Comparison of ENCODE assay signal across 18 cellular contexts in the genomic region with DNA sequence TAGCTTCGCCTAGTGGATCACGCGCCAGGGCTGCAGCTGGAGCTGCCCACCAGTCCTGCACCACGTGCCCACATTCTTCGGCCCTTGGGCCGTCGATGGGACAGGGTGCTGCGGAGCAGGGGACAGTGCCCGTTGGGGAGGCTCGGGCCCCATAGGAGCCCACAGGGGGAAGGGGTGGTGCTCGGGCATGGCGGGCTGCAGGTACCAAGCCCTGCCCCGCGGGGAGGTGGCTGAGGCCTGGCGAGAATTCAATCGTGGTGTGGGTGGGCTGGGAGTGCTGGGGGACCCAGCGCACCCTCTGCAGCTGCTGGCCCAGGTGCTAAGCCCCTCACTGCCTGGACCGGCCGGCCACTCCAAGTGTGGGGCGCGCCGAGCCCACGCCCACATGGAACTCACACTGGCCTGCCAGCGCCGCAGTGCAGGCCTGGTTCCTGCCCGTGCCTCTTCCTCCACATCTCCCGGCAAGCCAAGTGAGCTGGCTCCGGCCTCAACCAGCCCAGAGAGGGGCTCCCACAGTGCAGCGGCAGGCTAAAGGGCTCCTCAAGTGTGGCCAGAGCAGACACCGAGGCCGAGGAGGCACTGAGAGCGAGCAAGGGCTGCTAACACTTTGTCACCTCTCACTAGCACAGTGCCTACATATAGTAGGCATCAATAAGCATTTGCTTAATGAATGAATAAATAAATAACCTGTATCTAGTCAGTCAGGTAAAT. TPM values are rescaled to one million over a fixed set of nuclear protein-coding genes. Genes with fewer than 3 reads are reported as not detected.
A peak's percentile ranks its signal among the peaks of the same experiment; 100 is the strongest.
DNase-seq lines count a peak whose midpoint lies in the region; ATAC-seq and TF ChIP-seq lines count a peak whose summit lies in the region.
"Had no signal": no experiment of that assay in that cellular context is flagged by ENCODE, and none has a peak within 500 bp of the region (broad histone marks: within the 10 kb centered on the region; RNA-seq: fewer than 3 reads in every experiment).

No MANE protein-coding gene starts in this region.

- no peaks in the 10 kb centered on the region for H3K27me3 ChIP-seq in upper lobe of right lung
- H3K27me3 ChIP-seq: BLaER1 had no signal

- no peak overlapping the region for H3K4me3 ChIP-seq in upper lobe of right lung
- H3K4me3 ChIP-seq: BLaER1, GM23248 had no signal

- DNase-seq in activated CD4-positive, alpha-beta T cell treated with anti-CD3 and anti-CD28 coated beads, Interleukin-2, amount 10 ng/mL, durations not matched to agents 24 days and 14 days = peak; percentile 20
- no peak for DNase-seq in activated CD4-positive, alpha-beta T cell treated with anti-CD3 and anti-CD28 coated beads, Interleukin-2, amount 50 U/mL, for 1 hour
- DNase-seq in stimulated activated naive CD8-positive, alpha-beta T cell treated with anti-CD3 and anti-CD28 coated beads, Interleukin-15, amount 100 ng/mL, for 72 hours = no peak
- no peak for DNase-seq in stimulated activated naive CD8-positive, alpha-beta T cell treated with anti-CD3 and anti-CD28 coated beads, Interleukin-15, Interleukin-2, amounts not matched to agents 100 U/mL and 50 U/mL, for 24 hours
- DNase-seq in upper lobe of right lung = no peak
- DNase-seq in activated T-cell treated with anti-CD3 and anti-CD28 coated beads, Interleukin-2, amount 50 U/mL, for 24 hours = no peak
- DNase-seq: Caco-2; CD4-positive, CD25-positive, alpha-beta regulatory T cell; CD8-positive, alpha-beta T cell; DMS153; DND-41; GM23248; H7; HCEC 1CT had no signal

- H3K4me1 ChIP-seq in upper lobe of right lung = no peaks in the 10 kb centered on the region
- H3K4me1 ChIP-seq: BLaER1, Caco-2 had no signal

- peaks cover 16% of the 10 kb centered on the region for H3K36me3 ChIP-seq in upper lobe of right lung

- H3K9me3 ChIP-seq in upper lobe of right lung = no peaks in the 10 kb centered on the region

- H3K9me3 Mint-ChIP-seq in activated CD4-positive, alpha-beta T cell treated with anti-CD3 and anti-CD28 coated beads, Interleukin-2, amount 10 ng/mL, durations not matched to agents 24 days and 14 days = peaks cover 3% of the 10 kb centered on the region
- no peaks in the 10 kb centered on the region for H3K9me3 Mint-ChIP-seq in stimulated activated naive CD8-positive, alpha-beta T cell treated with anti-CD3 and anti-CD28 coated beads, Interleukin-15, amount 100 ng/mL, for 72 hours
- no peaks in the 10 kb centered on the region for H3K9me3 Mint-ChIP-seq in activated T-cell treated with anti-CD3 and anti-CD28 coated beads, Interleukin-2, amount 50 U/mL, for 24 hours
- H3K9me3 Mint-ChIP-seq: CD4-positive, CD25-positive, alpha-beta regulatory T cell; CD8-positive, alpha-beta T cell had no signal

- peak; percentile 33 for ATAC-seq in stimulated activated naive CD8-positive, alpha-beta T cell treated with anti-CD3 and anti-CD28 coated beads, Interleukin-15, amount 100 ng/mL, for 72 hours
- ATAC-seq in stimulated activated naive CD8-positive, alpha-beta T cell treated with anti-CD3 and anti-CD28 coated beads, Interleukin-15, Interleukin-2, amounts not matched to agents 100 U/mL and 50 U/mL, for 24 hours = no peak
- ATAC-seq in upper lobe of right lung = peak; percentile 42
- ATAC-seq: CD8-positive, alpha-beta T cell had no signal

- no peak overlapping the region for H3K27ac ChIP-seq in upper lobe of right lung
- H3K27ac ChIP-seq: 22Rv1, BLaER1, C4-2B, GM23248 had no signal

- no peak overlapping the region for H3K4me3 Mint-ChIP-seq in activated CD4-positive, alpha-beta T cell treated with anti-CD3 and anti-CD28 coated beads, Interleukin-2, amount 10 ng/mL, durations not matched to agents 24 days and 14 days
- H3K4me3 Mint-ChIP-seq in stimulated activated naive CD8-positive, alpha-beta T cell treated with anti-CD3 and anti-CD28 coated beads, Interleukin-15, amount 100 ng/mL, for 72 hours = no peak overlapping the region
- H3K4me3 Mint-ChIP-seq in activated T-cell treated with anti-CD3 and anti-CD28 coated beads, Interleukin-2, amount 50 U/mL, for 24 hours = no peak overlapping the region
- H3K4me3 Mint-ChIP-seq: B cell; CD8-positive, alpha-beta T cell had no signal

- intact Hi-C loops in activated CD4-positive, alpha-beta T cell treated with anti-CD3 and anti-CD28 coated beads, Interleukin-2, amount 10 ng/mL, durations not matched to agents 24 days and 14 days (cut with micrococcal nuclease) = no loop called here
- intact Hi-C loops in upper lobe of right lung (cut with DNase I) = no loop called here

- TF ChIP-seq CTCF in upper lobe of right lung (IDR thresholded peaks at IDR 0.05) = no peak

- H3K27ac Mint-ChIP-seq in activated CD4-positive, alpha-beta T cell treated with anti-CD3 and anti-CD28 coated beads, Interleukin-2, amount 10 ng/mL, durations not matched to agents 24 days and 14 days = no peak overlapping the region
- H3K27ac Mint-ChIP-seq in stimulated activated naive CD8-positive, alpha-beta T cell treated with anti-CD3 and anti-CD28 coated beads, Interleukin-15, amount 100 ng/mL, for 72 hours = no peak overlapping the region
- H3K27ac Mint-ChIP-seq in activated T-cell treated with anti-CD3 and anti-CD28 coated beads, Interleukin-2, amount 50 U/mL, for 24 hours = no peak overlapping the region
- H3K27ac Mint-ChIP-seq: B cell; CD4-positive, CD25-positive, alpha-beta regulatory T cell; CD8-positive, alpha-beta T cell had no signal

- no peaks in the 10 kb centered on the region for H3K27me3 Mint-ChIP-seq in activated CD4-positive, alpha-beta T cell treated with anti-CD3 and anti-CD28 coated beads, Interleukin-2, amount 10 ng/mL, durations not matched to agents 24 days and 14 days
- H3K27me3 Mint-ChIP-seq in stimulated activated naive CD8-positive, alpha-beta T cell treated with anti-CD3 and anti-CD28 coated beads, Interleukin-15, amount 100 ng/mL, for 72 hours = no peaks in the 10 kb centered on the region
- H3K27me3 Mint-ChIP-seq in activated T-cell treated with anti-CD3 and anti-CD28 coated beads, Interleukin-2, amount 50 U/mL, for 24 hours = no peaks in the 10 kb centered on the region
- H3K27me3 Mint-ChIP-seq: B cell; CD4-positive, CD25-positive, alpha-beta regulatory T cell had no signal

- peaks cover 11% of the 10 kb centered on the region for H3K4me1 Mint-ChIP-seq in activated CD4-positive, alpha-beta T cell treated with anti-CD3 and anti-CD28 coated beads, Interleukin-2, amount 10 ng/mL, durations not matched to agents 24 days and 14 days
- H3K4me1 Mint-ChIP-seq in stimulated activated naive CD8-positive, alpha-beta T cell treated with anti-CD3 and anti-CD28 coated beads, Interleukin-15, amount 100 ng/mL, for 72 hours = peaks cover 20% of the 10 kb centered on the region
- H3K4me1 Mint-ChIP-seq in activated T-cell treated with anti-CD3 and anti-CD28 coated beads, Interleukin-2, amount 50 U/mL, for 24 hours (ENCODE audit: low read depth) = peaks cover 13% of the 10 kb centered on the region

- H3K36me3 Mint-ChIP-seq in activated CD4-positive, alpha-beta T cell treated with anti-CD3 and anti-CD28 coated beads, Interleukin-2, amount 10 ng/mL, durations not matched to agents 24 days and 14 days (ENCODE audit: low read depth) = peaks cover 40% of the 10 kb centered on the region
- peaks cover 76% of the 10 kb centered on the region for H3K36me3 Mint-ChIP-seq in activated T-cell treated with anti-CD3 and anti-CD28 coated beads, Interleukin-2, amount 50 U/mL, for 24 hours (ENCODE audit: low read depth)

RNA-seq across cellular contexts. Expression of a gene that starts 11.7 kb away (rescaled TPM):
- 35.0 and 39.9 TPM in 2 replicates for total RNA-seq in activated CD4-positive, alpha-beta T cell treated with anti-CD3 and anti-CD28 coated beads, Interleukin-2, amount 10 ng/mL, durations not matched to agents 24 days and 14 days
- total RNA-seq in upper lobe of right lung = 14.3 TPM

RNA-seq across cellular contexts. Expression of a gene that starts 23.3 kb away (rescaled TPM):
- 111 and 114 TPM in 2 replicates for total RNA-seq in activated CD4-positive, alpha-beta T cell treated with anti-CD3 and anti-CD28 coated beads, Interleukin-2, amount 10 ng/mL, durations not matched to agents 24 days and 14 days
- 39.0 TPM for total RNA-seq in upper lobe of right lung
